In the genomic region with DNA sequence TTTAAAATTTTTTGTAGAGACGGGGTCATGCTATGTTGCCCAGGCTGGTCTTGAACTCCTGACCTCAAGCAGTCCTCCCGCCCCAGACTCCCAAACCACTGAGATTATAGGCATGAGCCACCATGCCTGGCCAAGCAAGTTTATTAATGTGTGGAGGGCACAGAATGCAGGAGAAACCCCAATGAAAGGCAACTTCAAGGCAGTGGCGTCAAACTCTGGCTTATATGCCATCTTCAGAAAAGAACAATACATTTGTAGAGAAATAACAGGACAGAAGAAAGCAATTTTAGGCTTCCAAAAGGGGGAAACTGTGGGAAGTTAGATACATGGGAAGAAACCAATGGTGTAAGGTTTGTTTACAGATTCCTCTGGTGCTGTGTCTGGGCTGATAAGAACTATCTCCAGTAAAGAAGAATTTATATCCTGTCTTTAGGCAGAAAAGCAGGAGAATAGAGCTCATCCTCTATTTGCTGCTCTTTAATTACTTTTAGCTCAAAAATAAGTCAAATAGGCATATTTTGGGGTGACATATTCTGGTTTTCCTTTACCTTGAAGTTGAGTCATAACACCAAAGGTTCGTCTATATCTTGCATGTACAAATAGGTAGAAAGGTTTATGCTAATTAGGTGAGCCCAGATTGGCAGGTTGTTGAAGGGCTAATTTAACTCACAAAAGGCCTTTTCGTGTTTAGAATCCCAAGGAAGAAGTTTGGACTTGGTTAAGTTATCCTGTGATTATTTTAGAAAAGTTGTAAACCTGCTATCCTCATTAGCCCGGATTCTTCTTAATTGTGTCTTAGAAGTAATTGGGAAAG, we compare ENCODE assay signal across 14 cellular contexts.
"Had no signal": no experiment of that assay in that cellular context is flagged by ENCODE, and none has a peak within 500 bp of the region (broad histone marks: within the 10 kb centered on the region; RNA-seq: fewer than 3 reads in every experiment).

No MANE protein-coding gene starts in this region.

- H3K36me3 ChIP-seq: esophagus muscularis mucosa, tibial artery, upper lobe of left lung, uterus had no signal

- H3K27me3 ChIP-seq: dorsolateral prefrontal cortex, esophagus muscularis mucosa, tibial artery, upper lobe of left lung, uterus had no signal

- H3K9me3 ChIP-seq: esophagus muscularis mucosa, tibial artery, upper lobe of left lung, uterus had no signal

- H3K27ac ChIP-seq: dorsolateral prefrontal cortex, esophagus muscularis mucosa, tibial artery, upper lobe of left lung, uterus had no signal

- DNase-seq: cortex of kidney; dorsolateral prefrontal cortex; effector memory CD4-positive, alpha-beta T cell; foreskin fibroblast; hippocampal formation; mammary epithelial cell; natural killer cell; right cardiac atrium; small intestine; stimulated activated CD4-positive, alpha-beta T cell treated with anti-CD3 and anti-CD28 coated beads, Interleukin-2, amount 100 ng/mL, for 48 hours; upper lobe of left lung; uterus had no signal

- ATAC-seq: natural killer cell, right cardiac atrium had no signal

- H3K4me3 ChIP-seq: dorsolateral prefrontal cortex, esophagus muscularis mucosa, tibial artery, upper lobe of left lung, uterus had no signal

- H3K4me1 ChIP-seq: uterus had no signal
